ENCODE assay signal across 13 cellular contexts in genomic region chr15:87570186-87570585, GRCh38.
DNase-seq lines count a peak whose midpoint lies in the region; ATAC-seq and TF ChIP-seq lines count a peak whose summit lies in the region.
"Had no signal": no experiment of that assay in that cellular context is flagged by ENCODE, and none has a peak within 500 bp of the region (broad histone marks: within the 10 kb centered on the region; RNA-seq: fewer than 3 reads in every experiment).

No MANE protein-coding gene starts in this region.

- 79% methylated on average over 2 of the region's 2 CpGs for WGBS in mesenchymal stem cell

- H2BK120ac ChIP-seq in mesenchymal stem cell (ENCODE audit: low read depth, low read length) = no peak overlapping the region

- H4K91ac ChIP-seq in mesenchymal stem cell (ENCODE audit: low read length) = no peak overlapping the region

- DNase-seq in NOMO-1 treated with DMSO at 0.1 percent for 48 hours (lab: John Stamatoyannopoulos, UW; ENCODE audit: unreplicated experiment) (peak; percentile 12), NOMO-1 treated with dmso at 0.1 percent for 144 hours (lab: John Stamatoyannopoulos, UW; ENCODE audit: unreplicated experiment) (no peak), H4 (ENCODE audit: low spot score) (peak; percentile 52), cardiac fibroblast (ENCODE audit: low read depth in 2 of 2) (peak; percentile 8 to 23), mesenchymal stem cell (peak; percentile 51), 8988T (no peak)
- DNase-seq in activated CD4-positive, alpha-beta memory T cell treated with anti-CD3 and anti-CD28 coated beads, Interleukin-2, amount 10 ng/mL, durations not matched to agents 7 days and 5 days = no peak
- DNase-seq: gastrocnemius medialis, KBM-7, mucosa of descending colon, substantia nigra had no signal

- no peak overlapping the region for H3K27ac Mint-ChIP-seq in activated CD4-positive, alpha-beta memory T cell treated with anti-CD3 and anti-CD28 coated beads, Interleukin-2, amount 10 ng/mL, durations not matched to agents 7 days and 5 days

- no peak overlapping the region for H2AFZ ChIP-seq in mesenchymal stem cell (ENCODE audit: low read depth, low read length)

- H3K9me3 ChIP-seq in mesenchymal stem cell (ENCODE audit: control insufficient read depth, low read length) = no peaks in the 10 kb centered on the region
- H3K9me3 ChIP-seq: gastrocnemius medialis, mucosa of descending colon had no signal

- H2BK12ac ChIP-seq in mesenchymal stem cell (ENCODE audit: low read length in 2 of 2) = no peak overlapping the region

- no peak for ATAC-seq in GM19328 (IDR thresholded peaks at IDR 0.05; ENCODE audit: unreplicated experiment)
- ATAC-seq: gastrocnemius medialis, mucosa of descending colon had no signal

- H3K4me2 ChIP-seq in mesenchymal stem cell (ENCODE audit: low read length, poor library complexity, severe bottlenecking) = no peak overlapping the region

- no peak overlapping the region for H2AK5ac ChIP-seq in mesenchymal stem cell (ENCODE audit: low read length, severe bottlenecking)

- peaks cover 2% of the 10 kb centered on the region for H3K4me1 ChIP-seq in mesenchymal stem cell (ENCODE audit: control insufficient read depth, insufficient read depth, low read depth, low read length)
- H3K4me1 ChIP-seq: gastrocnemius medialis had no signal

- H3K27ac ChIP-seq in mesenchymal stem cell (ENCODE audit: low read length, poor library complexity, severe bottlenecking) = peak overlapping the region; percentile 17
- H3K27ac ChIP-seq: cardiac muscle cell, gastrocnemius medialis had no signal

- H3K36me3 Mint-ChIP-seq in activated CD4-positive, alpha-beta memory T cell treated with anti-CD3 and anti-CD28 coated beads, Interleukin-2, amount 10 ng/mL, durations not matched to agents 7 days and 5 days (ENCODE audit: low read depth) = no peaks in the 10 kb centered on the region

- no peak overlapping the region for H3K4me3 Mint-ChIP-seq in activated CD4-positive, alpha-beta memory T cell treated with anti-CD3 and anti-CD28 coated beads, Interleukin-2, amount 10 ng/mL, durations not matched to agents 7 days and 5 days

- no peak overlapping the region for H3K4ac ChIP-seq in mesenchymal stem cell (ENCODE audit: low read depth in 1 of 2, low read length in 2 of 2)

- CTCF ChIA-PET in activated CD4-positive, alpha-beta memory T cell treated with anti-CD3 and anti-CD28 coated beads, Interleukin-2, amount 10 ng/mL, durations not matched to agents 7 days and 5 days (lab: Charles Lee) = no interaction called here

- no peak for TF ChIP-seq CTCF in cardiac fibroblast (IDR thresholded peaks at IDR 0.05; ENCODE audit: low read depth, low read length)

- H2BK15ac ChIP-seq in mesenchymal stem cell (ENCODE audit: low read depth, poor library complexity, severe bottlenecking) = no peak overlapping the region

- no peak overlapping the region for H3K14ac ChIP-seq in mesenchymal stem cell (ENCODE audit: low read length in 2 of 2)

- H3K4me1 Mint-ChIP-seq in activated CD4-positive, alpha-beta memory T cell treated with anti-CD3 and anti-CD28 coated beads, Interleukin-2, amount 10 ng/mL, durations not matched to agents 7 days and 5 days = peaks cover 4% of the 10 kb centered on the region

- no peak overlapping the region for H2BK5ac ChIP-seq in mesenchymal stem cell (ENCODE audit: low read depth, low read length, poor library complexity, severe bottlenecking)

- no peak overlapping the region for H3K18ac ChIP-seq in mesenchymal stem cell (ENCODE audit: low read depth in 1 of 2, low read length in 2 of 2)

- H4K8ac ChIP-seq in mesenchymal stem cell (ENCODE audit: low read length) = no peak overlapping the region

- no peak overlapping the region for H3K4me3 ChIP-seq in cardiac fibroblast (replicated peaks in 1 of 2; ENCODE audit: low read depth in 2 of 2, low read length in 2 of 2)
- H3K4me3 ChIP-seq in mesenchymal stem cell (ENCODE audit: insufficient read depth in 1 of 2, low read depth in 1 of 2, low read length in 2 of 2) = peak overlapping the region in 1 of 2 experiments; percentile 59
- H3K4me3 ChIP-seq: cardiac muscle cell, gastrocnemius medialis, mucosa of descending colon had no signal

- H3K36me3 ChIP-seq in mesenchymal stem cell (ENCODE audit: control insufficient read depth in 1 of 2, insufficient read depth in 2 of 2, low read depth in 1 of 2, low read length in 2 of 2) = no peaks in the 10 kb centered on the region
- H3K36me3 ChIP-seq: cardiac muscle cell, gastrocnemius medialis had no signal

- H3K27me3 ChIP-seq in mesenchymal stem cell (ENCODE audit: control insufficient read depth in 1 of 2, insufficient read depth in 1 of 2, low read length in 2 of 2) = peaks cover 0 to 9% of the 10 kb centered on the region in 2 experiments
- H3K27me3 ChIP-seq: cardiac muscle cell, gastrocnemius medialis had no signal

- H3K9me3 Mint-ChIP-seq in activated CD4-positive, alpha-beta memory T cell treated with anti-CD3 and anti-CD28 coated beads, Interleukin-2, amount 10 ng/mL, durations not matched to agents 7 days and 5 days = no peaks in the 10 kb centered on the region

- H3K9ac ChIP-seq in mesenchymal stem cell (ENCODE audit: low read length) = peak overlapping the region; percentile 29

- H3K23ac ChIP-seq in mesenchymal stem cell (ENCODE audit: low read length in 2 of 2) = no peak overlapping the region

- POLR2A ChIA-PET in activated CD4-positive, alpha-beta memory T cell treated with anti-CD3 and anti-CD28 coated beads, Interleukin-2, amount 10 ng/mL, durations not matched to agents 7 days and 5 days (lab: Charles Lee) = interaction anchor here (1.0 kb wide), 1 partner anchor 13 kb away, joined by 3 read pairs; no protein-coding TSS in a partner anchor

- H3K79me1 ChIP-seq in mesenchymal stem cell (replicated peaks; ENCODE audit: low read length, poor library complexity, severe bottlenecking) = no peaks in the 10 kb centered on the region

- H3K27me3 Mint-ChIP-seq in activated CD4-positive, alpha-beta memory T cell treated with anti-CD3 and anti-CD28 coated beads, Interleukin-2, amount 10 ng/mL, durations not matched to agents 7 days and 5 days = no peaks in the 10 kb centered on the region

Comparison
In these comparisons a context has a peak if more than half of its experiments do, and no peak if none do; other contexts are left out.
1. DNase-seq: peak in NOMO-1 treated with DMSO at 0.1 percent for 48 hours (single experiment), H4 (single experiment), cardiac fibroblast (2 of 2) and mesenchymal stem cell (single experiment); none in NOMO-1 treated with dmso at 0.1 percent for 144 hours (single experiment), 8988T (single experiment) and activated CD4-positive, alpha-beta memory T cell treated with anti-CD3 and anti-CD28 coated beads, Interleukin-2, amount 10 ng/mL, durations not matched to agents 7 days and 5 days (single experiment).